ENCODE assay signal across 7 cellular contexts in the genomic region with DNA sequence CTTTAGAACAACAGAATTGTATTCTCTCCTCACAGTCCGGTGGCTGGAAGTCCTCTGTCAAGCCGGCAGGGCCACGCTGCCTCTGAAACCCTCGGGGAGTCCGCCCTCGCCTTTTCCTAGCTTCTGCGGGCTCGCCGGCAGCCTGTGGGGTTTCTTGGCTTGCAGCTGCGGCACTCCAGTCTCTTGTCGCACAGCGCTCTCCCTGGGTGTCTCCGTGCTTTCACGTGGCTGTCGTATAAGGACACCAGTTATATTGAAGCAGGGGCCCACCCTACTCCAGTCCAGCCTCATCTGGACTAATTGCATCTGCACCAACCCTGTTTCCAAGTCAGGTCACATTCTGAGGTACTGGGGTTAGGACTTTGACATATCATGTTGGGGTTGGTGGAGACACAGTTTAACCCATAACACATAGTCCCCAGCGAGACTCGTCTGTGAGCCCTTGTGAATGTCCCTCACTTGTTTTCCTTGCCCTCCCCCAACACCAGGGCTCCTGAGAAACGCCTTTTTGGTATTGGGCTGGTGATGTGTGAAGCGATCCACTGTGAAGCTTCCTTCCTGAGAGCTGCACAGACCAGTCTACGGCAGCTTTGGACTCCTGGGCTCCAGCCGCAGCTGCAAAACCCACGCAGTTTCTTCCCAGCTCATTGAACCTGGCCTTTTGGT. TPM values are rescaled to one million over a fixed set of nuclear protein-coding genes. Genes with fewer than 3 reads are reported as not detected.
DNase-seq lines count a peak whose midpoint lies in the region; ATAC-seq, FAIRE-seq and TF ChIP-seq lines count a peak whose summit lies in the region.

No MANE protein-coding gene starts in this region.

- H2BK120ac ChIP-seq in H1 (replicated peaks; ENCODE audit: low read depth, low read length), result no peak overlapping the region

- no peak for FAIRE-seq in H1 (lab: Jason Lieb, UNC)

- TF ChIP-seq EP300 in H1 (IDR thresholded peaks at IDR 0.05; ENCODE audit: borderline replicate concordance in 1 of 2, low read depth in 2 of 2, low read length in 2 of 2), result no peak

- TF ChIP-seq RAD21 in H1 (IDR thresholded peaks at IDR 0.05 in 1 of 2, conservative IDR thresholded peaks at IDR 0.05 in 1 of 2; ENCODE audit: low read depth in 2 of 2, low read length in 2 of 2), result no peak

- no peak overlapping the region for H4K5ac ChIP-seq in H1 (ENCODE audit: insufficient read length, low read depth, low read length)

- H2BK15ac ChIP-seq in H1 (ENCODE audit: low read length), result 0 out of 2 replicates have a peak overlapping the region, but pooled peaks have one; percentile 22

- H2BK5ac ChIP-seq in H1 (ENCODE audit: low read depth, low read length), result peak overlapping the region; percentile 86

- H3K79me1 ChIP-seq in H1 (ENCODE audit: low read depth, low read length), result peaks cover 9% of the 10 kb centered on the region

- no peak for DNase-seq in RWPE1 (ENCODE audit: low spot score)
- DNase-seq in H1 (ENCODE audit: low read depth in 1 of 2, low spot score in 2 of 2), result no peak
- DNase-seq in pons (ENCODE audit: low spot score), result peak; percentile 60
- DNase-seq in ACHN, result no peak
- no peak for DNase-seq in middle frontal gyrus (ENCODE audit: extremely low spot score, low spot score)

- peak overlapping the region; percentile 66 for H4K91ac ChIP-seq in H1 (replicated peaks; ENCODE audit: insufficient read length, low read length)

- H3K56ac ChIP-seq in H1 (replicated peaks; ENCODE audit: insufficient read length, low read depth, low read length), result no peak overlapping the region

- H3K79me2 ChIP-seq in H1 (ENCODE audit: control insufficient read depth in 1 of 2, insufficient read depth in 2 of 2, low read length in 2 of 2), result peaks cover 0 to 54% of the 10 kb centered on the region in 2 experiments; a peak in 3 of 4 replicates

- H2BK20ac ChIP-seq in H1 (ENCODE audit: low read length), result 0 out of 2 replicates have a peak overlapping the region, but pooled peaks have one; percentile 24

- TF ChIP-seq CTCF in RWPE1 (conservative IDR thresholded peaks at IDR 0.05; ENCODE audit: low read depth) (no peak), H1 (IDR thresholded peaks at IDR 0.05; ENCODE audit: control extremely low read depth in 1 of 3, insufficient read depth in 1 of 3, low read depth in 1 of 3, low read length in 3 of 3) (no peak)

- no peak overlapping the region for H2BK12ac ChIP-seq in H1 (ENCODE audit: low read depth, low read length)

- CTCF ChIA-PET in RWPE1 (lab: Yijun Ruan, JAX), result no interaction called here
- CTCF ChIA-PET in H1 (lab: Charles Lee; ENCODE audit: partially characterized antibody), result interaction anchor here (0.8 to 2.2 kb wide), 5 partner anchors 10 to 83 kb away, joined by 3 to 9 read pairs (median 3); no protein-coding TSS in a partner anchor

- H3K4me1 ChIP-seq in H1 (replicated peaks in 1 of 4; ENCODE audit: control insufficient read depth in 3 of 4, insufficient read depth in 4 of 4, low read length in 3 of 4), result peaks cover 10 to 34% (median 21%) of the 10 kb centered on the region in 4 experiments

- ATAC-seq in GM18907 (IDR thresholded peaks at IDR 0.05; ENCODE audit: unreplicated experiment) (peak; percentile 35), HG02763 (IDR thresholded peaks at IDR 0.05; ENCODE audit: unreplicated experiment) (peak; percentile 21)

- H3K14ac ChIP-seq in H1 (ENCODE audit: insufficient read length), result no peak overlapping the region

- H4K20me1 ChIP-seq in H1 (replicated peaks in 1 of 2; ENCODE audit: control insufficient read depth in 1 of 2, insufficient read depth in 2 of 2, low read length in 2 of 2), result peaks cover 0 to 8% of the 10 kb centered on the region in 2 experiments

- no peak overlapping the region; a peak in 2 of 4 replicates for H3K4me2 ChIP-seq in H1 (ENCODE audit: insufficient read depth in 1 of 2, low read depth in 2 of 2, low read length in 2 of 2)

- no peaks in the 10 kb centered on the region for H3K27me3 ChIP-seq in H1 (replicated peaks in 1 of 4; ENCODE audit: control insufficient read depth in 3 of 4, extremely low read depth in 1 of 4, insufficient read depth in 3 of 4, low read length in 3 of 4)

- H3K27ac ChIP-seq in RWPE1 (peak overlapping the region; percentile 93), H1 (ENCODE audit: low read depth, low read length) (no peak overlapping the region)

- H3K23me2 ChIP-seq in H1 (ENCODE audit: low read depth, low read length), result peaks cover 2% of the 10 kb centered on the region; the same call in 1 of the 2 replicates

- H2AFZ ChIP-seq in H1 (ENCODE audit: low read length), result no peak overlapping the region

- no peak for TF ChIP-seq POLR2A in H1 (IDR thresholded peaks at IDR 0.05; ENCODE audit: control extremely low read depth in 1 of 2, low read depth in 2 of 2, low read length in 2 of 2)

- peak overlapping the region; percentile 74; the same call in 1 of the 2 replicates for H4K8ac ChIP-seq in H1 (ENCODE audit: extremely low read depth, insufficient read depth, low read length)

- POLR2A ChIA-PET in RWPE1 (lab: Yijun Ruan, JAX; ENCODE audit: low non-redundant PET) (no interaction called here), H1 (lab: Charles Lee; ENCODE audit: partially characterized antibody) (interaction anchor here (0.7 to 1.4 kb wide), 6 partner anchors 9 to 198 kb away, joined by 3 to 5 read pairs (median 3); a partner anchor contains a TSS)

- no peak overlapping the region for H3K4ac ChIP-seq in H1 (replicated peaks; ENCODE audit: insufficient read length, low read depth, low read length)

- H3K4me3 ChIP-seq in H1 (ENCODE audit: extremely low read depth in 1 of 4, insufficient read depth in 2 of 4, low read depth in 3 of 4, low read length in 4 of 4), result no peak overlapping the region

- H3K36me3 ChIP-seq in H1 (ENCODE audit: control insufficient read depth in 2 of 4, insufficient read depth in 4 of 4, low read length in 3 of 4), result no peaks in the 10 kb centered on the region

- H3K18ac ChIP-seq in H1 (ENCODE audit: extremely low read depth, low read length), result peak overlapping the region; percentile 53; the same call in 1 of the 2 replicates

- H3K9ac ChIP-seq in H1 (replicated peaks in 1 of 4; ENCODE audit: extremely low read depth in 1 of 4, low read depth in 3 of 4, low read length in 3 of 4), result no peak overlapping the region

- no peaks in the 10 kb centered on the region for H3K9me3 ChIP-seq in H1 (ENCODE audit: insufficient read depth in 2 of 2, low read depth in 1 of 2, low read length in 1 of 2)

- 76% methylated on average over 22 of the region's 22 CpGs; no CpG with 5 or more reads in 1 of the 2 experiments for WGBS in H1 (ENCODE audit: extremely low coverage in 1 of 2, insufficient coverage in 1 of 2, insufficient read length in 1 of 2, insufficient replicate concordance in 2 of 2, low coverage in 1 of 2, low lambda C conversion rate in 2 of 2, missing lambda C conversion rate in 1 of 2), 2 experiments

- in situ Hi-C loops in ACHN (cut with HindIII; ENCODE audit: low pct_ligation_motif_present, low pct_unique_long_range_greater_than_20kb, low sequenced_read_pairs), result no loop called here

- H3K23ac ChIP-seq in H1 (ENCODE audit: insufficient read length), result no peak overlapping the region

- no peak overlapping the region for H2AK5ac ChIP-seq in H1 (ENCODE audit: low read depth, low read length)

TF ChIP-seq in H1, 55 proteins besides CTCF, POLR2A, EP300 and RAD21 (continues in another document):
- TF ChIP-seq SP1 (IDR thresholded peaks at IDR 0.05; ENCODE audit: low read depth, low read length) (no peak), CTBP2 (IDR thresholded peaks at IDR 0.05; ENCODE audit: borderline replicate concordance, insufficient read depth, insufficient read length, low read length) (no peak), CHD1 (IDR thresholded peaks at IDR 0.05; ENCODE audit: low read depth, low read length) (no peak), MAFK (IDR thresholded peaks at IDR 0.05; ENCODE audit: low read depth, low read length) (no peak), RXRA (IDR thresholded peaks at IDR 0.05; ENCODE audit: insufficient read depth, low read depth, low read length) (no peak), TAF1 (IDR thresholded peaks at IDR 0.05; ENCODE audit: low read depth, low read length) (no peak), CEBPB (IDR thresholded peaks at IDR 0.05; ENCODE audit: low read depth, low read length) (no peak), NRF1 (IDR thresholded peaks at IDR 0.05; ENCODE audit: low read depth, low read length) (no peak)

RNA-seq across cellular contexts. Expression of a gene that starts 22.7 kb away (rescaled TPM):
- 25.3 and 26.1 TPM in 2 replicates for total RNA-seq in H1 (2021; fragmentation: NEBNext Ultra II Directional; extraction: Animal tissue kit (Norgen Biotek cat#: 25700))
- polyA plus RNA-seq in H1 (2011; rRNA removed), result 11.2 and 14.3 TPM in 2 replicates
- 11.0 TPM for polyA plus RNA-seq in H1 (2011; cell fraction: cytosol; rRNA removed)
- 22.8 TPM for polyA plus RNA-seq in H1 (2011; cell fraction: nucleus; rRNA removed)
- 16.2 to 24.8 TPM (median 18.3 TPM) in 4 replicates for polyA plus RNA-seq in H1 (2012, experiment 1 of 2)
- polyA plus RNA-seq in H1 (2012, experiment 2 of 2), result 1.9 TPM
- 35.4 TPM for polyA plus RNA-seq in H1 (2013, experiment 1 of 2)
- 33.9 TPM for polyA plus RNA-seq in H1 (2013, experiment 2 of 2)
- 23.5 and 54.9 TPM in 2 replicates for polyA minus RNA-seq in H1 (2011; rRNA and poly(A)+ RNA removed)
- polyA minus RNA-seq in H1 (2011; cell fraction: cytosol; rRNA and poly(A)+ RNA removed), result 15.8 TPM
- 50.4 TPM for polyA minus RNA-seq in H1 (2011; cell fraction: nucleus; rRNA and poly(A)+ RNA removed)
